In the genomic region with DNA sequence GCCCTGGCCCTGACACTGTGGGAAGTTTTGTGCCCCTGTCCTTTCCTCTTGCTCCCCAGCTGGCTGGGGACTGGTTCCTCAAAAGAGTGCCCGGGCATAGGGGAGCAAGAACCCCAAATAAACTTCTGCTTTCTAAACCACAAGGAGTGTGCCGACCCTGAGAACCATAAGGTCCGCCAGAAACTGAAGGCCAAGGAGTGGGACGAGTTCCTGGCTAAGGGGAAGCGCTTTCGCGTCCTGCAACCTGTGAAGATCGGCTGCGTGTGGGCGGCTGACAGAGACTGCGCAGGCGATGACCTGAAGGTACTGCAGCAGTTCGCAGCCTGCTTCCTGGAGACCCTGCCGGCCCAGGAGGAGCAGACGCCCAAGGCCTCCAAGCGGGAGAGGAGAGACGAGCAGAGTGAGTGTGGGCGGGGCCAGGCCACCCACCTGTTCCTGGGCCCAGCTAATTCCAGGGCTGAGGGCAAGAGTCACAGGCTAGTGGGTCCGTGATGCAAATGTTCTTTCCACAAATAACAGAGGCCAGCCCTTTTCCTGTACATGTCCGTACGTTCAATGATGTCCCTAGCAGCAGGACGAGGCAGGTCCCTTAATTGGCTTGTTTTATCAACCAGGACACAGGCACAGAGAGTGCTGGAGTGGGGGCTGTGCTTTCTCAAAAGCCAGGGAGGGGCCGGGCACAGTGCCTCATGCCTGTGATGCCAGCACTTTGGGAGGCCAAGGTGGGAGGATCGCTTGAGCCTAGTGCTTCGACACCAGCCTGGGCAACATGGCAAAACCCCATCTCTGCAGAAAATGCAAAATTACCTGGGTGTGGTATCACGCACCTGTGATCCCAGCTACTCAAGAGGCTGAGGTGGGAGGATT, we compare ENCODE assay signal across 12 cellular contexts. TPM values are rescaled to one million over a fixed set of nuclear protein-coding genes. Genes with fewer than 3 reads are reported as not detected.
DNase-seq lines count a peak whose midpoint lies in the region; ATAC-seq and TF ChIP-seq lines count a peak whose summit lies in the region.
"Had no signal": no experiment of that assay in that cellular context is flagged by ENCODE, and none has a peak within 500 bp of the region (broad histone marks: within the 10 kb centered on the region; RNA-seq: fewer than 3 reads in every experiment).

No MANE protein-coding gene starts in this region.

- 87 to 94% (median 89%) methylated on average over 26 of the region's 26 CpGs for WGBS in heart left ventricle, 4 donors
- 68 to 89% methylated on average over 23 to 26 of the region's 26 CpGs for WGBS in upper lobe of left lung, 2 donors
- 86 to 90% (median 89%) methylated on average over 26 of the region's 26 CpGs for WGBS in psoas muscle, 3 donors

- no peak for TF ChIP-seq CTCF in heart left ventricle (IDR thresholded peaks at IDR 0.05)
- TF ChIP-seq CTCF in left ventricle myocardium inferior (IDR thresholded peaks at IDR 0.05; ENCODE audit: borderline replicate concordance), result no peak
- no peak for TF ChIP-seq CTCF in upper lobe of left lung (IDR thresholded peaks at IDR 0.05)
- no peak for TF ChIP-seq CTCF in psoas muscle (IDR thresholded peaks at IDR 0.05)

- H3K27ac ChIP-seq in heart left ventricle (peak overlapping the region in 3 of 12 donors; percentile 10 to 68 (median 24)), left ventricle myocardium inferior (replicated peaks) (no peak overlapping the region), upper lobe of left lung (no peak overlapping the region), psoas muscle (no peak overlapping the region)

- TF ChIP-seq EP300 in upper lobe of left lung (IDR thresholded peaks at IDR 0.05), result no peak

- TF ChIP-seq POLR2A in heart left ventricle (IDR thresholded peaks at IDR 0.05) (no peak), upper lobe of left lung (IDR thresholded peaks at IDR 0.05) (no peak)

- peak in 2 of 5 donors; percentile 48 to 61 for DNase-seq in heart left ventricle
- no peak for DNase-seq in left ventricle myocardium inferior
- DNase-seq in NOMO-1 treated with DMSO at 0.1 percent for 48 hours (lab: John Stamatoyannopoulos, UW; ENCODE audit: unreplicated experiment), result peak; percentile 87
- DNase-seq in left cardiac atrium, result no peak
- DNase-seq in upper lobe of left lung, result peak; percentile 33 to 78
- no peak for DNase-seq in psoas muscle
- DNase-seq: activated naive CD8-positive, alpha-beta T cell treated with anti-CD3 and anti-CD28 coated beads, Interleukin-2, amount 10 ng/mL, durations not matched to agents 7 days and 5 days; immature natural killer cell; NCI-H2081; nephron progenitor cell had no signal

- intact Hi-C loops in heart left ventricle (cut with DNase I), result no loop called here
- intact Hi-C loops in left ventricle myocardium inferior (cut with micrococcal nuclease), result no loop called here
- intact Hi-C loops in left cardiac atrium (cut with DNase I), result no loop called here
- intact Hi-C loops in psoas muscle (cut with DNase I), result no loop called here

- H3K4me1 ChIP-seq in heart left ventricle, result peaks cover 0 to 22% (median 0%) of the 10 kb centered on the region in 12 donors
- H3K4me1 ChIP-seq in left ventricle myocardium inferior, result no peaks in the 10 kb centered on the region
- H3K4me1 ChIP-seq in upper lobe of left lung, result peaks cover 0 to 6% (median 3%) of the 10 kb centered on the region in 4 donors
- H3K4me1 ChIP-seq in psoas muscle, result no peaks in the 10 kb centered on the region

- ATAC-seq in heart left ventricle (peak in 3 of 4 donors; percentile 36 to 78 (median 63)), left cardiac atrium (peak; percentile 61 to 71), upper lobe of left lung (ENCODE audit: low FRiP score in 2 of 2) (peak; percentile 21 to 70), HG03159 (IDR thresholded peaks at IDR 0.05; ENCODE audit: unreplicated experiment) (no peak), GM21390 (IDR thresholded peaks at IDR 0.05; ENCODE audit: unreplicated experiment) (no peak), psoas muscle (no peak)

- H3K4me3 ChIP-seq in heart left ventricle (peak overlapping the region in 1 of 12 donors; percentile 8), left ventricle myocardium inferior (no peak overlapping the region), upper lobe of left lung (no peak overlapping the region), psoas muscle (no peak overlapping the region)

- no peaks in the 10 kb centered on the region for H3K9me3 ChIP-seq in heart left ventricle
- no peaks in the 10 kb centered on the region for H3K9me3 ChIP-seq in left ventricle myocardium inferior (replicated peaks)
- H3K9me3 ChIP-seq in upper lobe of left lung, result no peaks in the 10 kb centered on the region
- H3K9me3 ChIP-seq in psoas muscle, result no peaks in the 10 kb centered on the region

- H3K36me3 ChIP-seq in heart left ventricle (peaks cover 0 to 51% (median 17%) of the 10 kb centered on the region in 9 donors), left ventricle myocardium inferior (peaks cover 35% of the 10 kb centered on the region), upper lobe of left lung (peaks cover 0 to 50% (median 25%) of the 10 kb centered on the region in 4 donors), psoas muscle (ENCODE audit: insufficient read depth in 1 of 2, low read depth in 1 of 2) (peaks cover 0 to 36% of the 10 kb centered on the region in 2 donors)

- H3K27me3 ChIP-seq in heart left ventricle, result no peaks in the 10 kb centered on the region
- H3K27me3 ChIP-seq in left ventricle myocardium inferior (ENCODE audit: low read depth), result no peaks in the 10 kb centered on the region
- no peaks in the 10 kb centered on the region for H3K27me3 ChIP-seq in upper lobe of left lung
- H3K27me3 ChIP-seq in psoas muscle (ENCODE audit: insufficient read depth in 3 of 3, low read length in 2 of 3), result no peaks in the 10 kb centered on the region

RNA-seq across cellular contexts. Expression of a gene that starts 25.6 kb away (rescaled TPM):
- 100 to 1,000 TPM in 6 of 9 donors, 10 to 100 TPM in 3; 75.1 to 128 (median 109) TPM for total RNA-seq in heart left ventricle
- polyA plus RNA-seq in heart left ventricle, result 100 to 1,000 TPM; 127 to 137 TPM
- 113 TPM for total RNA-seq in left ventricle myocardium inferior
- total RNA-seq in left cardiac atrium, result 100 to 1,000 TPM in 1 of 2 donors, 10 to 100 TPM in 1; 96.9 to 101 TPM
- 100 to 1,000 TPM in 4 of 6 donors, 10 to 100 TPM in 2; 48.1 to 186 (median 111) TPM for total RNA-seq in upper lobe of left lung
- total RNA-seq in psoas muscle, result 100 to 1,000 TPM; 120 to 170 (median 132) TPM
- polyA plus RNA-seq in psoas muscle, result 100 to 1,000 TPM; 110 to 274 (median 191) TPM

RNA-seq across cellular contexts. Expression of a gene that starts 29.6 kb away (rescaled TPM):
- 10 to 100 TPM in 1 of 9 donors, 1 to 10 TPM in 8; 3.0 to 10.7 (median 5.5) TPM for total RNA-seq in heart left ventricle
- polyA plus RNA-seq in heart left ventricle, result 1 to 10 TPM; 2.9 to 5.6 TPM
- total RNA-seq in left ventricle myocardium inferior, result 5.1 TPM
- total RNA-seq in left cardiac atrium, result 1 to 10 TPM; 5.2 to 8.4 TPM
- total RNA-seq in upper lobe of left lung, result 10 to 100 TPM in 3 of 6 donors, 1 to 10 TPM in 3; 3.3 to 16.8 (median 10.1) TPM
- 10 to 100 TPM in 1 of 4 donors, 1 to 10 TPM in 3; 5.6 to 10.3 (median 7.7) TPM for total RNA-seq in psoas muscle
- polyA plus RNA-seq in psoas muscle, result 10 to 100 TPM in 1 of 3 donors, 1 to 10 TPM in 2; 5.9 to 12.8 (median 6.4) TPM

RNA-seq across cellular contexts. Expression of a gene that starts 31.7 kb away (rescaled TPM):
- total RNA-seq in heart left ventricle (10 to 100 TPM; 14.4 to 43.6 (median 22.2) TPM), left ventricle myocardium inferior (18.6 TPM), left cardiac atrium (10 to 100 TPM; 31.4 to 39.4 TPM), upper lobe of left lung (10 to 100 TPM; 27.4 to 60.1 (median 53.8) TPM), psoas muscle (10 to 100 TPM; 16.0 to 26.6 (median 21.6) TPM)
- polyA plus RNA-seq in heart left ventricle (10 to 100 TPM; 17.3 to 43.3 TPM), psoas muscle (10 to 100 TPM; 18.2 to 85.6 (median 27.1) TPM)

RNA-seq across cellular contexts. Expression of a gene that starts 40.1 kb away (rescaled TPM):
- 100 to 1,000 TPM in 1 of 9 donors, 10 to 100 TPM in 8; 20.8 to 235 (median 29.9) TPM for total RNA-seq in heart left ventricle
- polyA plus RNA-seq in heart left ventricle, result 10 to 100 TPM; 30.7 to 38.9 TPM
- total RNA-seq in left ventricle myocardium inferior, result 22.8 TPM
- 10 to 100 TPM; 20.9 to 25.9 TPM for total RNA-seq in left cardiac atrium
- total RNA-seq in upper lobe of left lung, result 10 to 100 TPM; 23.9 to 71.2 (median 37.6) TPM
- 10 to 100 TPM; 32.3 to 47.7 (median 39.5) TPM for total RNA-seq in psoas muscle
- polyA plus RNA-seq in psoas muscle, result 10 to 100 TPM; 33.4 to 56.4 (median 51.3) TPM

Comparison
In these comparisons a context has a peak if more than half of its experiments do, and no peak if none do; other contexts are left out.
1. ATAC-seq: peak in heart left ventricle (3 of 4), left cardiac atrium (2 of 2) and upper lobe of left lung (2 of 2); none in HG03159 (single experiment), GM21390 (single experiment) and psoas muscle (0 of 4).
2. DNase-seq: peak in NOMO-1 treated with DMSO at 0.1 percent for 48 hours (single experiment) and upper lobe of left lung (2 of 2); none in left ventricle myocardium inferior (single experiment), left cardiac atrium (single experiment) and psoas muscle (0 of 2).